8 cellular contexts compared by ENCODE assay signal in the genomic region with DNA sequence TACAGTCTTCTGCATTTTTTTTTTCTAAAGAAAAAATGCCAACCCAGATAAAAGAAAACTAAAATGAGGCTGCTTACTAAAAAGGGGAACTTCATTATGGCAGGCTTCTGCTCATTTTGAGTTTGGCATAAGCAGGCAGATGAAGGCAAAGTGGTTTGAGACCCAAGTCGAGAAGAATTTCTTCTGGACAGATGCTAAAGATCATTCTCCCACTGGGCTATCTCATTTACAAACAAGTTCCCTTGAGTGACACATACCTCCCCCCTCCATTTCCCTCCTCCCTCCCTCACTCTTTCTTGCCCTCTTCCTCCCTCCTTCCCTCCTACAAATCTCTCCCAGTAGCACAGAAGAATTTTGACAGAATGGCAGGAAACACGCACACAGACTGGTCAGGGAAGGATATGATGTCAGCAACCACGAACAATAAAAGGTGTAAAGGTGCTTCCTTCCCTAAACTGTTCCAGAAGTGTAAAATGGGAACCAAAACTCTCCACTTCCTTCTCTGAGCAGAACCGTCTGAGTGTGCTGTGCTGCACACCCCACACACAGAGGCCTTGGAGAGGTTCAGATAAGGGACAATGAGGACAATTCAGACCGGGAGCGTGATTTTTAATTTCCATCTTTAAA. TPM values are rescaled to one million over a fixed set of nuclear protein-coding genes. Genes with fewer than 3 reads are reported as not detected.
A peak's percentile ranks its signal among the peaks of the same experiment; 100 is the strongest.
DNase-seq lines count a peak whose midpoint lies in the region; ATAC-seq, FAIRE-seq and TF ChIP-seq lines count a peak whose summit lies in the region.

No MANE protein-coding gene starts in this region.

- intact Hi-C loops in pancreas (cut with DNase I), result no loop called here

- 37 to 45% methylated on average over 6 of the region's 6 CpGs for WGBS in pancreas, 2 donors

- TF ChIP-seq CTCF in pancreas (IDR thresholded peaks at IDR 0.05), result no peak

- H3K27ac ChIP-seq in pancreas, result peak overlapping the region in 2 of 4 donors; percentile 27 to 28

- H3K27me3 ChIP-seq in pancreas, result no peaks in the 10 kb centered on the region

- peaks cover 4 to 11% (median 9%) of the 10 kb centered on the region in 3 donors for H3K4me1 ChIP-seq in pancreas

- ATAC-seq in GM19328 (IDR thresholded peaks at IDR 0.05; ENCODE audit: unreplicated experiment) (peak; percentile 56), HG03175 (IDR thresholded peaks at IDR 0.05; ENCODE audit: unreplicated experiment) (peak; percentile 59), pancreas (peak; percentile 32 to 74 (median 62))

- H3K4me3 ChIP-seq in pancreas, result no peak overlapping the region

- no peaks in the 10 kb centered on the region for H3K9me3 ChIP-seq in pancreas

- no peak for FAIRE-seq in pancreas (lab: Jason Lieb, UNC)

- H3K36me3 ChIP-seq in pancreas, result no peaks in the 10 kb centered on the region

- DNase-seq in AML-193 (lab: John Stamatoyannopoulos, UW) (peak; percentile 86 to 88), SKM-1 (lab: John Stamatoyannopoulos, UW; ENCODE audit: unreplicated experiment) (peak; percentile 91), fibroblast of peridontal ligament (ENCODE audit: extremely low read depth) (peak; percentile 35), pancreas (peak in 1 of 6 donors; percentile 27), COR-L47 (lab: John Stamatoyannopoulos, UW) (no peak)
- no peak for DNase-seq in activated CD8-positive, alpha-beta memory T cell treated with anti-CD3 and anti-CD28 coated beads, Interleukin-2, amount 50 U/mL, for 4 hours

RNA-seq across cellular contexts. Expression of a gene that starts 55.9 kb away (rescaled TPM):
- total RNA-seq in pancreas, result 10 to 100 TPM in 2 of 6 donors, 1 to 10 TPM in 4; 2.6 to 19.9 (median 5.6) TPM
- polyA plus RNA-seq in pancreas, result 1 to 10 TPM; 1.5 to 3.0 TPM

Comparison
In these comparisons a context has a peak if more than half of its experiments do, and no peak if none do; other contexts are left out.
1. DNase-seq: peak in AML-193 (2 of 2), SKM-1 (single experiment) and fibroblast of peridontal ligament (single experiment); none in activated CD8-positive, alpha-beta memory T cell treated with anti-CD3 and anti-CD28 coated beads, Interleukin-2, amount 50 U/mL, for 4 hours (single experiment) and COR-L47 (single experiment).
2. Peak in every context shown above with its lines, with median percentiles within 50 percentile points of each other: ATAC-seq.